ENCODE assay signal across 8 cellular contexts in the genomic region with DNA sequence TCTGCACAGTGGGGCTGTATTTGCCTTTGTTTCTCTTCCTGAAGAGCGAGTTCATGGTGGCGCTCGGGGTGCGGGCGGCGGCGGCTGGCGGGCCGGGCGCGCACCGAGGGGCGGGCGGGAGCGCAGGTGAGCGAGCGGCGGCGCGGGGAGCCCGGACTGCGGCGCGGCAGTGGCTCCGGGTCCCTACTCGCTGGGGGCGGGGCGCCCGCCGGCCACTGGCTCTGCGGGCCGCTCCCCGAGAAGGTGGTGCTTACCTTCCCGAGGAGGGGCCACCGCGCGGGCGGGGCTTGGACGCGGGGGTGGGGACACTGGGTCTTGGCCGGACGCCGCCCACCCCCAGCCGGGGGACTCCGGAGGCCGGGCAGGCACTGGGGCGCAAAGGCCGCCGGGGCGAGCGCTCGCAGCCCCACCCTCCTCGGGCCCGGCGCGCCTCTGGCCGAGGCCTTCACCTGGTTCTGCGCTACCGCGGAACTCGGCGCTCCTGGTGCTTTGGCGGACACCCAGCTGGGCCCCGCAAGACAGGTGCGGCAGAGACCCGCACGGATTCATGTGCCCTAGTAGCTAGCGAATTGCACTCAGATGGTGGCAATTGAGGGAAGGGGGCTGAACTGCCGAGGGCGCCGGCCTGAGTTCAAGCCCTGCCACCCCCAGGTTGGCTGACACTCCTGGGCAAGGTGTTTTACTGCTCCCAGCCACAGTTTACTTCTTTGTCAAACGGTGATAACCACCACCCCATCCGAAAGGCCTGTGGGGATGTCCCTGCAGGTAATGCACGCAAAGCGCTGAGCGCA. TPM values are rescaled to one million over a fixed set of nuclear protein-coding genes. Genes with fewer than 3 reads are reported as not detected.
DNase-seq lines count a peak whose midpoint lies in the region; ATAC-seq and TF ChIP-seq lines count a peak whose summit lies in the region.

A gene with protein sequence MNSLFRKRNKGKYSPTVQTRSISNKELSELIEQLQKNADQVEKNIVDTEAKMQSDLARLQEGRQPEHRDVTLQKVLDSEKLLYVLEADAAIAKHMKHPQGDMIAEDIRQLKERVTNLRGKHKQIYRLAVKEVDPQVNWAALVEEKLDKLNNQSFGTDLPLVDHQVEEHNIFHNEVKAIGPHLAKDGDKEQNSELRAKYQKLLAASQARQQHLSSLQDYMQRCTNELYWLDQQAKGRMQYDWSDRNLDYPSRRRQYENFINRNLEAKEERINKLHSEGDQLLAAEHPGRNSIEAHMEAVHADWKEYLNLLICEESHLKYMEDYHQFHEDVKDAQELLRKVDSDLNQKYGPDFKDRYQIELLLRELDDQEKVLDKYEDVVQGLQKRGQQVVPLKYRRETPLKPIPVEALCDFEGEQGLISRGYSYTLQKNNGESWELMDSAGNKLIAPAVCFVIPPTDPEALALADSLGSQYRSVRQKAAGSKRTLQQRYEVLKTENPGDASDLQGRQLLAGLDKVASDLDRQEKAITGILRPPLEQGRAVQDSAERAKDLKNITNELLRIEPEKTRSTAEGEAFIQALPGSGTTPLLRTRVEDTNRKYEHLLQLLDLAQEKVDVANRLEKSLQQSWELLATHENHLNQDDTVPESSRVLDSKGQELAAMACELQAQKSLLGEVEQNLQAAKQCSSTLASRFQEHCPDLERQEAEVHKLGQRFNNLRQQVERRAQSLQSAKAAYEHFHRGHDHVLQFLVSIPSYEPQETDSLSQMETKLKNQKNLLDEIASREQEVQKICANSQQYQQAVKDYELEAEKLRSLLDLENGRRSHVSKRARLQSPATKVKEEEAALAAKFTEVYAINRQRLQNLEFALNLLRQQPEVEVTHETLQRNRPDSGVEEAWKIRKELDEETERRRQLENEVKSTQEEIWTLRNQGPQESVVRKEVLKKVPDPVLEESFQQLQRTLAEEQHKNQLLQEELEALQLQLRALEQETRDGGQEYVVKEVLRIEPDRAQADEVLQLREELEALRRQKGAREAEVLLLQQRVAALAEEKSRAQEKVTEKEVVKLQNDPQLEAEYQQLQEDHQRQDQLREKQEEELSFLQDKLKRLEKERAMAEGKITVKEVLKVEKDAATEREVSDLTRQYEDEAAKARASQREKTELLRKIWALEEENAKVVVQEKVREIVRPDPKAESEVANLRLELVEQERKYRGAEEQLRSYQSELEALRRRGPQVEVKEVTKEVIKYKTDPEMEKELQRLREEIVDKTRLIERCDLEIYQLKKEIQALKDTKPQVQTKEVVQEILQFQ (N-terminal part only) (minus strand): TSS at position 158 of the 791 bp plus-strand sequence. CDS start 103 bp downstream, at position 55.

- no peak for TF ChIP-seq CTCF in Peyer's patch (IDR thresholded peaks at IDR 0.05)

- H3K36me3 ChIP-seq in Peyer's patch: no peaks in the 10 kb centered on the region
- H3K36me3 ChIP-seq in naive thymus-derived CD4-positive, alpha-beta T cell (ENCODE audit: control insufficient read depth in 2 of 3, insufficient read depth in 3 of 3, low read length in 3 of 3): no peaks in the 10 kb centered on the region

- H3K27ac Mint-ChIP-seq in naive thymus-derived CD4-positive, alpha-beta T cell: no peak within 1 kb of the TSS

- CTCF ChIA-PET in naive thymus-derived CD4-positive, alpha-beta T cell (lab: Charles Lee): no interaction called here

- peaks cover 4 to 10% (median 6%) of the 10 kb centered on the region in 7 donors for H3K4me1 Mint-ChIP-seq in naive thymus-derived CD4-positive, alpha-beta T cell

- peaks cover 24 to 41% (median 30%) of the 10 kb centered on the region in 5 donors for H3K27me3 Mint-ChIP-seq in naive thymus-derived CD4-positive, alpha-beta T cell

- no peaks in the 10 kb centered on the region for H3K9me3 Mint-ChIP-seq in naive thymus-derived CD4-positive, alpha-beta T cell

- POLR2A ChIA-PET in naive thymus-derived CD4-positive, alpha-beta T cell (lab: Charles Lee): no interaction called here

- H3K36me3 Mint-ChIP-seq in naive thymus-derived CD4-positive, alpha-beta T cell: no peaks in the 10 kb centered on the region

- peak within 1 kb of the TSS; percentile 36 to 84 (median 62) for H3K4me3 Mint-ChIP-seq in naive thymus-derived CD4-positive, alpha-beta T cell

- peak within 1 kb of the TSS; percentile 40 to 78 (median 63) for H3K4me3 ChIP-seq in Peyer's patch
- H3K4me3 ChIP-seq in naive thymus-derived CD4-positive, alpha-beta T cell (ENCODE audit: low read length): no peak within 1 kb of the TSS

- H3K9me3 ChIP-seq in Peyer's patch: no peaks in the 10 kb centered on the region
- H3K9me3 ChIP-seq in naive thymus-derived CD4-positive, alpha-beta T cell (ENCODE audit: control insufficient read depth in 2 of 3, low read length in 3 of 3): no peaks in the 10 kb centered on the region

- peaks cover 3 to 16% (median 10%) of the 10 kb centered on the region in 4 donors for H3K4me1 ChIP-seq in Peyer's patch
- H3K4me1 ChIP-seq in naive thymus-derived CD4-positive, alpha-beta T cell (ENCODE audit: control insufficient read depth in 2 of 2, insufficient read depth in 2 of 2, low read length in 2 of 2): no peaks in the 10 kb centered on the region

- DNase-seq in Right ventricle myocardium inferior (ENCODE audit: missing footprints) (peak; percentile 86), cardiac septum (ENCODE audit: low spot score) (no peak), Peyer's patch (peak in 2 of 3 donors; percentile 94 to 98), erythroblast (lab: John Stamatoyannopoulos, UW) (peak; percentile 19 to 22), AML-193 (lab: John Stamatoyannopoulos, UW) (no peak)
- peak in 1 of 9 donors; percentile 28 for DNase-seq in naive thymus-derived CD4-positive, alpha-beta T cell

- intact Hi-C loops in Right ventricle myocardium inferior (cut with DNase I) (loop anchor here (5.0 kb wide), 2 partner anchors 55 to 135 kb away; partner anchors contain the start of gene ROGDI), cardiac septum (cut with DNase I) (no loop called here)
- intact Hi-C loops in naive thymus-derived CD4-positive, alpha-beta T cell (cut with micrococcal nuclease): no loop called here

- peak within 1 kb of the TSS; percentile 26 to 94 (median 80) for H3K27ac ChIP-seq in Peyer's patch
- no peak within 1 kb of the TSS for H3K27ac ChIP-seq in naive thymus-derived CD4-positive, alpha-beta T cell (ENCODE audit: low read depth, low read length)

- ATAC-seq in Right ventricle myocardium inferior: peak; percentile 60
- ATAC-seq in naive thymus-derived CD4-positive, alpha-beta T cell: no peak
- ATAC-seq in HG03520 (IDR thresholded peaks at IDR 0.05; ENCODE audit: unreplicated experiment): no peak
- no peak for ATAC-seq in GM18517 (IDR thresholded peaks at IDR 0.05; ENCODE audit: unreplicated experiment)

- peak; percentile 47 to 78 for TF ChIP-seq POLR2A in Peyer's patch (IDR thresholded peaks at IDR 0.05)
- TF ChIP-seq POLR2A in erythroblast (IDR thresholded peaks at IDR 0.05; ENCODE audit: low read length): no peak

- H3K27me3 ChIP-seq in Peyer's patch: no peaks in the 10 kb centered on the region
- peaks cover 0 to 8% of the 10 kb centered on the region in 2 donors for H3K27me3 ChIP-seq in naive thymus-derived CD4-positive, alpha-beta T cell (ENCODE audit: control insufficient read depth in 2 of 2, insufficient read depth in 2 of 2, low read length in 2 of 2)

RNA-seq across cellular contexts. Expression of the gene that starts here (rescaled TPM):
- 20.2 TPM for total RNA-seq in Right ventricle myocardium inferior
- 5.6 TPM for total RNA-seq in cardiac septum
- total RNA-seq in Peyer's patch: 10 to 100 TPM; 28.7 to 84.2 (median 53.0) TPM
- not detected for total RNA-seq in naive thymus-derived CD4-positive, alpha-beta T cell
- polyA plus RNA-seq in naive thymus-derived CD4-positive, alpha-beta T cell: under 1 TPM; 0.15 to 0.47 TPM

Comparison
In these comparisons a context has a peak if more than half of its experiments do, and no peak if none do; other contexts are left out.
1. DNase-seq: peak in Right ventricle myocardium inferior (single experiment), Peyer's patch (2 of 3) and erythroblast (2 of 2); none in cardiac septum (single experiment) and AML-193 (0 of 2).